ENCODE assay signal across 1 cellular context in the genomic region with DNA sequence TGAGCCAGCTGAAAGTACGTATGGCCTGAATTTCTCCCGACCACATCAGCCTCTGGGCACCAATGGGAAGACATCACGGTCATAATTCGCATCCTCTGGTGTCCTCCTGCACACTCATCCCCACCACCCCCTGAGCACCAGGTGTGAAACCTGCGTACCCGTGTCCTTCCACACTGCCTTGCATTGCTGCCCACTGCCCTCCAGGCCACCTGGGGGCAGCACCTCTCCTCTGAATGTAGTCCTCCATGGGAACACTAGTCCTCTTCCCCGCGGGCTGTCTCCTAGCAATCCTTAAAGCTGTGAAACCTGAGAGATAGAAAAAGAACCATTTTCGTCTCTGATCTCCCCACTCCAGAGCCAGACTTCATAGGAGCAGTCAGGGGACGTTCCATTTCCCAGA.
TF ChIP-seq lines count a peak whose summit lies in the region.

No MANE protein-coding gene starts in this region.

TF ChIP-seq in H1, 55 proteins besides CTCF, POLR2A, EP300 and RAD21:
- TF ChIP-seq, protein P1, sequence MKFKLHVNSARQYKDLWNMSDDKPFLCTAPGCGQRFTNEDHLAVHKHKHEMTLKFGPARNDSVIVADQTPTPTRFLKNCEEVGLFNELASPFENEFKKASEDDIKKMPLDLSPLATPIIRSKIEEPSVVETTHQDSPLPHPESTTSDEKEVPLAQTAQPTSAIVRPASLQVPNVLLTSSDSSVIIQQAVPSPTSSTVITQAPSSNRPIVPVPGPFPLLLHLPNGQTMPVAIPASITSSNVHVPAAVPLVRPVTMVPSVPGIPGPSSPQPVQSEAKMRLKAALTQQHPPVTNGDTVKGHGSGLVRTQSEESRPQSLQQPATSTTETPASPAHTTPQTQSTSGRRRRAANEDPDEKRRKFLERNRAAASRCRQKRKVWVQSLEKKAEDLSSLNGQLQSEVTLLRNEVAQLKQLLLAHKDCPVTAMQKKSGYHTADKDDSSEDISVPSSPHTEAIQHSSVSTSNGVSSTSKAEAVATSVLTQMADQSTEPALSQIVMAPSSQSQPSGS (IDR thresholded peaks at IDR 0.05; ENCODE audit: low read length), result no peak
- TF ChIP-seq GTF2F1 (IDR thresholded peaks at IDR 0.05; ENCODE audit: borderline replicate concordance, low read depth, low read length) (no peak), RFX5 (IDR thresholded peaks at IDR 0.05; ENCODE audit: borderline replicate concordance, low read depth, low read length) (no peak), SIN3A (conservative IDR thresholded peaks at IDR 0.05 in 1 of 2, IDR thresholded peaks at IDR 0.05 in 1 of 2; ENCODE audit: low read depth in 1 of 2, low read length in 2 of 2) (no peak)
- TF ChIP-seq, protein P2, sequence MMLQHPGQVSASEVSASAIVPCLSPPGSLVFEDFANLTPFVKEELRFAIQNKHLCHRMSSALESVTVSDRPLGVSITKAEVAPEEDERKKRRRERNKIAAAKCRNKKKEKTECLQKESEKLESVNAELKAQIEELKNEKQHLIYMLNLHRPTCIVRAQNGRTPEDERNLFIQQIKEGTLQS (IDR thresholded peaks at IDR 0.05; ENCODE audit: insufficient read depth, low read depth, low read length), result no peak
